Comparison of ENCODE assay signal across 9 cellular contexts in the genomic region with DNA sequence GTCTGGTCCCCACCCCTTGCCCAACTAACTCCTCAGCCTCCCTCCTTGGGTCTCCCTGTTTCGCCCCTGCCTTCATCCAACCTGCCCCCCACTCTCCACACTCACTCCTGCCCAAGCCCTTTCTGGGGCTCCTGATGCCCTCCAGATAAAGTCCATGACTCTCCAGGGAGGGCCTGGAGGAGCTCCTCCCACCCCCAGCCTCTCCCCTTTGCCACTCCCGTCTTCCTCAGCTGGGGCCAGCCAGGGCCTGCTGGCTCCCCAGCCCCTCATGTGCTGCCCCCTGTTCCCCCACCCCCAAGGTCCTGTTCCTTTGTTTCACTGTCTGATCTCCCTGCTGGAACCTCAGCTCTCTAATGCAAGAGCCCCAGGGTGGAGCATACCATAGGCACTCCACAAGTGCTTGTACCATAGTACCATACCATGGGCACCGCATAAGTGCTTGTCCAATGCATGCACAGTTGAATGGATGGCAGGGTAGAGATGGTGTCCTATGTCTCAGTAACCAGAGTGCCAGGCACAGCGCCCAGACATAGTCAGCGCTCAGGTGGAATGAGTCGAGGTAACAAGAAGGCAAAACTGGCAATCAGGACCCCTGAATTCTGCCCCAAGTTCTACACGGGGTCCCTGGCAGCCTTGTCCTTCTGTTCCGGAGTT. TPM values are rescaled to one million over a fixed set of nuclear protein-coding genes. Genes with fewer than 3 reads are reported as not detected.
A peak's percentile ranks its signal among the peaks of the same experiment; 100 is the strongest.
DNase-seq lines count a peak whose midpoint lies in the region; ATAC-seq, FAIRE-seq and TF ChIP-seq lines count a peak whose summit lies in the region.
"Had no signal": no experiment of that assay in that cellular context is flagged by ENCODE, and none has a peak within 500 bp of the region (broad histone marks: within the 10 kb centered on the region; RNA-seq: fewer than 3 reads in every experiment).

No MANE protein-coding gene starts in this region.

- no peak overlapping the region for H4K5ac ChIP-seq in H9 (ENCODE audit: insufficient read length, low read depth, low read length)

- H3K4ac ChIP-seq in H9 (ENCODE audit: low read depth, low read length): no peak overlapping the region

- H2BK20ac ChIP-seq in H9 (ENCODE audit: low read depth, low read length, poor library complexity, severe bottlenecking): no peak overlapping the region

- peaks cover 3 to 5% of the 10 kb centered on the region in 2 experiments; a peak in 4 of 5 replicates for H3K9me3 Mint-ChIP-seq in H9
- H3K9me3 Mint-ChIP-seq in activated T-helper 17 cell treated with anti-CD3 and anti-CD28 coated beads, Interleukin-2, amount 50 U/mL, for 72 hours: no peaks in the 10 kb centered on the region
- H3K9me3 Mint-ChIP-seq in stimulated activated effector memory CD8-positive, alpha-beta T cell treated with anti-CD3 and anti-CD28 coated beads, Interleukin-12 subunit alpha, Interleukin-12 subunit beta, amount 100 ng/mL, for 72 hours: no peaks in the 10 kb centered on the region

- H3K18ac ChIP-seq in H9 (ENCODE audit: insufficient read length, low read depth, low read length): no peak overlapping the region

- H4K20me1 ChIP-seq in H9 (ENCODE audit: control insufficient read depth, insufficient read depth, insufficient read length) (no peaks in the 10 kb centered on the region), keratinocyte (ENCODE audit: control insufficient read depth, extremely low read depth, insufficient read depth, low read length) (no peaks in the 10 kb centered on the region)

- H3K9me1 ChIP-seq in keratinocyte (ENCODE audit: control insufficient read depth, extremely low read depth, insufficient read depth, low read length): no peaks in the 10 kb centered on the region

- peaks cover 0 to under 1% of the 10 kb centered on the region in 2 experiments for H3K36me3 ChIP-seq in keratinocyte (ENCODE audit: control insufficient read depth in 2 of 2, extremely low read depth in 1 of 2, insufficient read depth in 2 of 2, low read length in 2 of 2)
- no peaks in the 10 kb centered on the region for H3K36me3 ChIP-seq in BE2C

- no peak overlapping the region for H3K9ac ChIP-seq in H9 (ENCODE audit: extremely low read depth, insufficient read length, low read length)
- no peak overlapping the region for H3K9ac ChIP-seq in keratinocyte (ENCODE audit: control insufficient read depth, extremely low read depth, insufficient read depth, low read length)

- no peak overlapping the region for H3K27ac Mint-ChIP-seq in H9
- no peak overlapping the region for H3K27ac Mint-ChIP-seq in activated T-helper 17 cell treated with anti-CD3 and anti-CD28 coated beads, Interleukin-2, amount 50 U/mL, for 72 hours
- H3K27ac Mint-ChIP-seq in stimulated activated effector memory CD8-positive, alpha-beta T cell treated with anti-CD3 and anti-CD28 coated beads, Interleukin-12 subunit alpha, Interleukin-12 subunit beta, amount 100 ng/mL, for 72 hours: no peak overlapping the region

- no peak overlapping the region for H2BK15ac ChIP-seq in H9 (ENCODE audit: low read depth, low read length)

- no peak overlapping the region for H4K8ac ChIP-seq in H9 (replicated peaks; ENCODE audit: insufficient read length, low read depth, low read length)

- H3K14ac ChIP-seq in H9 (ENCODE audit: insufficient read depth, low read length): no peak overlapping the region

- H3K4me1 Mint-ChIP-seq in H9: peaks cover 31 to 34% of the 10 kb centered on the region in 2 experiments
- peaks cover 7% of the 10 kb centered on the region for H3K4me1 Mint-ChIP-seq in activated T-helper 17 cell treated with anti-CD3 and anti-CD28 coated beads, Interleukin-2, amount 50 U/mL, for 72 hours
- H3K4me1 Mint-ChIP-seq in stimulated activated effector memory CD8-positive, alpha-beta T cell treated with anti-CD3 and anti-CD28 coated beads, Interleukin-12 subunit alpha, Interleukin-12 subunit beta, amount 100 ng/mL, for 72 hours: peaks cover 24% of the 10 kb centered on the region

- dilution Hi-C loops in keratinocyte (cut with MboI; ENCODE audit: extremely low pct_ligation_motif_present, low sequenced_read_pairs): no loop called here

- no peak overlapping the region for H2BK5ac ChIP-seq in H9 (ENCODE audit: insufficient read length, low read length)

- H3K79me2 ChIP-seq in H9 (ENCODE audit: insufficient read depth, low read length): no peaks in the 10 kb centered on the region
- H3K79me2 ChIP-seq in keratinocyte (ENCODE audit: control insufficient read depth, insufficient read depth, low read length): peaks cover 41% of the 10 kb centered on the region

- TF ChIP-seq CTCF in H9 (conservative IDR thresholded peaks at IDR 0.05): no peak
- no peak for TF ChIP-seq CTCF in keratinocyte (optimal IDR thresholded peaks at IDR 0.05 in 1 of 3, IDR thresholded peaks at IDR 0.05 in 1 of 3, conservative IDR thresholded peaks at IDR 0.05 in 1 of 3; ENCODE audit: extremely low read depth in 1 of 3, insufficient read depth in 2 of 3, low read length in 3 of 3)
- no peak for TF ChIP-seq CTCF in BE2C (IDR thresholded peaks at IDR 0.05; ENCODE audit: low read depth, low read length)
- TF ChIP-seq CTCF in GM13976 (IDR thresholded peaks at IDR 0.05; ENCODE audit: borderline replicate concordance, control extremely low read depth, extremely low read depth, insufficient read depth, missing control alignments): no peak

- H3K4me2 ChIP-seq in H9 (ENCODE audit: insufficient read depth, insufficient read length, low read length): no peak overlapping the region
- peak overlapping the region; percentile 68 for H3K4me2 ChIP-seq in keratinocyte (ENCODE audit: control insufficient read depth, extremely low read depth, insufficient read depth, low read depth, low read length)

- H3T11ph ChIP-seq in H9 (ENCODE audit: low read length): no peak overlapping the region

- no peaks in the 10 kb centered on the region for H3K79me1 ChIP-seq in H9 (ENCODE audit: insufficient read depth, low read depth, low read length, poor library complexity, severe bottlenecking)

- H3K23me2 ChIP-seq in H9 (ENCODE audit: insufficient read length, low read depth, low read length, poor library complexity, severe bottlenecking): peaks cover 10% of the 10 kb centered on the region

- H2AFZ ChIP-seq in H9 (ENCODE audit: low read length) (no peak overlapping the region), keratinocyte (ENCODE audit: control insufficient read depth, low read length) (no peak overlapping the region)

- H3K36me3 Mint-ChIP-seq in H9 (ENCODE audit: insufficient read depth in 1 of 3, low read depth in 3 of 3): no peaks in the 10 kb centered on the region
- no peaks in the 10 kb centered on the region for H3K36me3 Mint-ChIP-seq in activated T-helper 17 cell treated with anti-CD3 and anti-CD28 coated beads, Interleukin-2, amount 50 U/mL, for 72 hours (ENCODE audit: low read depth)
- no peaks in the 10 kb centered on the region for H3K36me3 Mint-ChIP-seq in stimulated activated effector memory CD8-positive, alpha-beta T cell treated with anti-CD3 and anti-CD28 coated beads, Interleukin-12 subunit alpha, Interleukin-12 subunit beta, amount 100 ng/mL, for 72 hours

- H3K23ac ChIP-seq in H9 (ENCODE audit: insufficient read length, low read depth, low read length): no peak overlapping the region

- in situ Hi-C loops in GM13976 (cut with MboI; ENCODE audit: low sequenced_read_pairs, unreplicated experiment): loop anchor here (10.0 kb wide), 1 partner anchor 64 kb away; no protein-coding TSS in a partner anchor

- H3K9me3 ChIP-seq in H9 (ENCODE audit: control insufficient read depth, low read depth, low read length) (no peaks in the 10 kb centered on the region), keratinocyte (ENCODE audit: control insufficient read depth, low read depth, low read length) (no peaks in the 10 kb centered on the region), BE2C (no peaks in the 10 kb centered on the region)

- peak overlapping the region; percentile 73 to 81; a peak in 3 of 5 replicates for H3K4me3 Mint-ChIP-seq in H9
- peak overlapping the region; percentile 42 for H3K4me3 Mint-ChIP-seq in activated T-helper 17 cell treated with anti-CD3 and anti-CD28 coated beads, Interleukin-2, amount 50 U/mL, for 72 hours
- H3K4me3 Mint-ChIP-seq in stimulated activated effector memory CD8-positive, alpha-beta T cell treated with anti-CD3 and anti-CD28 coated beads, Interleukin-12 subunit alpha, Interleukin-12 subunit beta, amount 100 ng/mL, for 72 hours: peak overlapping the region; percentile 77

- FAIRE-seq in keratinocyte (lab: Jason Lieb, UNC): no peak

- no peaks in the 10 kb centered on the region; the same call in 1 of the 2 replicates for H3K4me1 ChIP-seq in H9 (ENCODE audit: insufficient read depth, low read length)
- H3K4me1 ChIP-seq in keratinocyte (ENCODE audit: control insufficient read depth, extremely low read depth, insufficient read depth, low read length): peaks cover 45% of the 10 kb centered on the region
- H3K4me1 ChIP-seq in BE2C: no peaks in the 10 kb centered on the region

- H2BK120ac ChIP-seq in H9 (ENCODE audit: low read depth, low read length, poor library complexity, severe bottlenecking): no peak overlapping the region

- H3K4me3 ChIP-seq in keratinocyte (ENCODE audit: control insufficient read depth in 2 of 3, extremely low read depth in 1 of 3, insufficient read depth in 2 of 3, low read depth in 1 of 3, low read length in 3 of 3) (peak overlapping the region; percentile 57 to 91 (median 90)), BE2C (ENCODE audit: low read depth, low read length) (no peak overlapping the region)

- DNase-seq in H9: no peak
- DNase-seq in keratinocyte (ENCODE audit: low read depth, low spot score): no peak
- DNase-seq in stimulated activated effector memory CD8-positive, alpha-beta T cell treated with anti-CD3 and anti-CD28 coated beads, Interleukin-12 subunit alpha, Interleukin-12 subunit beta, amount 100 ng/mL, for 72 hours (ENCODE audit: low spot score in 2 of 2): no peak
- DNase-seq in BE2C: no peak
- no peak for DNase-seq in GM13976 (ENCODE audit: low spot score)
- DNase-seq: stimulated activated CD4-positive, alpha-beta T cell treated with anti-CD3 and anti-CD28 coated beads, Interleukin-2, amount 100 ng/mL, for 24 hours had no signal

- H3K27me3 ChIP-seq in H9 (ENCODE audit: insufficient read depth, low read length): no peaks in the 10 kb centered on the region
- H3K27me3 ChIP-seq in keratinocyte (ENCODE audit: control insufficient read depth, extremely low read depth, insufficient read depth, low read length): no peaks in the 10 kb centered on the region
- H3K27me3 ChIP-seq in BE2C: no peaks in the 10 kb centered on the region

- no peak overlapping the region for H2AK5ac ChIP-seq in H9 (ENCODE audit: insufficient read length, low read length)

- no peak for ATAC-seq in activated T-helper 17 cell treated with anti-CD3 and anti-CD28 coated beads, Interleukin-2, amount 50 U/mL, for 72 hours (replicated peaks)
- no peak for ATAC-seq in stimulated activated effector memory CD8-positive, alpha-beta T cell treated with anti-CD3 and anti-CD28 coated beads, Interleukin-12 subunit alpha, Interleukin-12 subunit beta, amount 100 ng/mL, for 72 hours
- no peak for ATAC-seq in HG02981 (IDR thresholded peaks at IDR 0.05; ENCODE audit: unreplicated experiment)
- ATAC-seq: left lobe of liver had no signal

- no peak overlapping the region for H3K27ac ChIP-seq in H9 (ENCODE audit: insufficient read length, low read depth, low read length)
- H3K27ac ChIP-seq in keratinocyte (ENCODE audit: control insufficient read depth, insufficient read depth, low read length): no peak overlapping the region

- WGBS in H9 (ENCODE audit: extremely low coverage, insufficient read length, low lambda C conversion rate): no CpG with 5 or more reads among the region's 8 CpGs

- H2BK12ac ChIP-seq in H9 (ENCODE audit: insufficient read length, low read depth, low read length): no peak overlapping the region

- no peak overlapping the region for H3K56ac ChIP-seq in H9 (ENCODE audit: insufficient read length, low read depth, low read length)

- H4K91ac ChIP-seq in H9 (ENCODE audit: insufficient read length, low read depth, low read length): no peak overlapping the region

- H3K27me3 Mint-ChIP-seq in H9 (ENCODE audit: low read depth): no peaks in the 10 kb centered on the region; the same call in 1 of the 2 replicates
- no peaks in the 10 kb centered on the region for H3K27me3 Mint-ChIP-seq in activated T-helper 17 cell treated with anti-CD3 and anti-CD28 coated beads, Interleukin-2, amount 50 U/mL, for 72 hours

RNA-seq across cellular contexts. Expression of a gene that starts 1.5 kb away (rescaled TPM):
- total RNA-seq in H9 (2021): 41.6 and 48.5 TPM in 2 replicates
- total RNA-seq in activated T-helper 17 cell treated with anti-CD3 and anti-CD28 coated beads, Interleukin-2, amount 50 U/mL, for 72 hours: 1 to 10 TPM; 3.1 to 6.5 TPM
- polyA plus RNA-seq in keratinocyte: 53.3 to 86.4 TPM (median 75.7 TPM) in 3 replicates
- polyA plus RNA-seq in keratinocyte (2011; ENCODE audit: low read depth): 27.6 TPM
- polyA plus RNA-seq in keratinocyte (2011; cell fraction: cytosol; rRNA removed): 44.0 and 93.3 TPM in 2 replicates
- 46.4 and 64.5 TPM in 2 replicates for polyA plus RNA-seq in keratinocyte (2011; cell fraction: nucleus; rRNA removed)
- 32.9 and 85.2 TPM in 2 replicates for polyA plus RNA-seq in keratinocyte (2012; ENCODE audit: low replicate concordance)
- polyA minus RNA-seq in keratinocyte: 77.9 to 252 TPM (median 124 TPM) in 3 replicates
- polyA minus RNA-seq in keratinocyte (2011; cell fraction: cytosol; rRNA and poly(A)+ RNA removed): 136 TPM
- 45.5 and 47.5 TPM in 2 replicates for polyA minus RNA-seq in keratinocyte (2011; cell fraction: nucleus; rRNA and poly(A)+ RNA removed)
- polyA plus RNA-seq in BE2C (2012; ENCODE audit: insufficient read depth, insufficient read length, low read depth): 99.9 TPM

RNA-seq across cellular contexts. Expression of a gene that starts 4.7 kb away (rescaled TPM):
- total RNA-seq in H9 (2021): 9.7 and 10.5 TPM in 2 replicates
- 10 to 100 TPM in 1 of 2 donors, 1 to 10 TPM in 1; 9.8 to 12.6 TPM for total RNA-seq in activated T-helper 17 cell treated with anti-CD3 and anti-CD28 coated beads, Interleukin-2, amount 50 U/mL, for 72 hours
- polyA plus RNA-seq in keratinocyte: 2.6 to 4.4 TPM (median 2.8 TPM) in 3 replicates
- polyA plus RNA-seq in keratinocyte (2011; ENCODE audit: low read depth): 4.6 TPM
- 1.8 and 2.8 TPM in 2 replicates for polyA plus RNA-seq in keratinocyte (2011; cell fraction: cytosol; rRNA removed)
- 7.9 and 11.8 TPM in 2 replicates for polyA plus RNA-seq in keratinocyte (2011; cell fraction: nucleus; rRNA removed)
- polyA plus RNA-seq in keratinocyte (2012; ENCODE audit: low replicate concordance): 3.5 and 7.2 TPM in 2 replicates
- 1.3 to 3.9 TPM (median 3.9 TPM) in 3 replicates for polyA minus RNA-seq in keratinocyte
- polyA minus RNA-seq in keratinocyte (2011; cell fraction: cytosol; rRNA and poly(A)+ RNA removed): 5.0 TPM
- 3.8 and 7.3 TPM in 2 replicates for polyA minus RNA-seq in keratinocyte (2011; cell fraction: nucleus; rRNA and poly(A)+ RNA removed)
- polyA plus RNA-seq in BE2C (2012; ENCODE audit: insufficient read depth, insufficient read length, low read depth): 3.1 TPM

RNA-seq across cellular contexts. Expression of a gene that starts 17.5 kb away (rescaled TPM):
- total RNA-seq in H9 (2021): 32.4 and 33.0 TPM in 2 replicates
- total RNA-seq in activated T-helper 17 cell treated with anti-CD3 and anti-CD28 coated beads, Interleukin-2, amount 50 U/mL, for 72 hours: 10 to 100 TPM; 45.9 to 66.4 TPM
- 15.3 to 22.2 TPM (median 19.9 TPM) in 3 replicates for polyA plus RNA-seq in keratinocyte
- polyA plus RNA-seq in keratinocyte (2011; ENCODE audit: low read depth): 17.4 TPM
- 13.2 and 16.9 TPM in 2 replicates for polyA plus RNA-seq in keratinocyte (2011; cell fraction: cytosol; rRNA removed)
- 55.2 and 57.6 TPM in 2 replicates for polyA plus RNA-seq in keratinocyte (2011; cell fraction: nucleus; rRNA removed)
- polyA plus RNA-seq in keratinocyte (2012; ENCODE audit: low replicate concordance): 20.4 and 40.9 TPM in 2 replicates
- 6.6 to 11.5 TPM (median 6.8 TPM) in 3 replicates for polyA minus RNA-seq in keratinocyte
- polyA minus RNA-seq in keratinocyte (2011; cell fraction: cytosol; rRNA and poly(A)+ RNA removed): 13.8 TPM
- 12.7 and 19.0 TPM in 2 replicates for polyA minus RNA-seq in keratinocyte (2011; cell fraction: nucleus; rRNA and poly(A)+ RNA removed)
- polyA plus RNA-seq in BE2C (2012; ENCODE audit: insufficient read depth, insufficient read length, low read depth): 61.7 TPM

RNA-seq across cellular contexts. Expression of a gene that starts 30.9 kb away (rescaled TPM):
- 12.5 and 16.1 TPM in 2 replicates for total RNA-seq in H9 (2021)
- total RNA-seq in activated T-helper 17 cell treated with anti-CD3 and anti-CD28 coated beads, Interleukin-2, amount 50 U/mL, for 72 hours: 1 to 10 TPM; 6.1 to 8.5 TPM
- polyA plus RNA-seq in keratinocyte: 2.3 to 3.4 TPM (median 3.1 TPM) in 3 replicates
- 1.1 TPM for polyA plus RNA-seq in keratinocyte (2011; ENCODE audit: low read depth)
- polyA plus RNA-seq in keratinocyte (2011; cell fraction: cytosol; rRNA removed): 1.3 and 3.0 TPM in 2 replicates
- 1.7 and 2.3 TPM in 2 replicates for polyA plus RNA-seq in keratinocyte (2011; cell fraction: nucleus; rRNA removed)
- 1.7 and 3.3 TPM in 2 replicates for polyA plus RNA-seq in keratinocyte (2012; ENCODE audit: low replicate concordance)
- polyA minus RNA-seq in keratinocyte: 0.63 to 2.7 TPM (median 1.4 TPM) in 3 replicates
- polyA minus RNA-seq in keratinocyte (2011; cell fraction: cytosol; rRNA and poly(A)+ RNA removed): 2.1 TPM
- polyA minus RNA-seq in keratinocyte (2011; cell fraction: nucleus; rRNA and poly(A)+ RNA removed): 0.74 and 0.93 TPM in 2 replicates
- polyA plus RNA-seq in BE2C (2012; ENCODE audit: insufficient read depth, insufficient read length, low read depth): 15.9 TPM
